In the genomic region with DNA sequence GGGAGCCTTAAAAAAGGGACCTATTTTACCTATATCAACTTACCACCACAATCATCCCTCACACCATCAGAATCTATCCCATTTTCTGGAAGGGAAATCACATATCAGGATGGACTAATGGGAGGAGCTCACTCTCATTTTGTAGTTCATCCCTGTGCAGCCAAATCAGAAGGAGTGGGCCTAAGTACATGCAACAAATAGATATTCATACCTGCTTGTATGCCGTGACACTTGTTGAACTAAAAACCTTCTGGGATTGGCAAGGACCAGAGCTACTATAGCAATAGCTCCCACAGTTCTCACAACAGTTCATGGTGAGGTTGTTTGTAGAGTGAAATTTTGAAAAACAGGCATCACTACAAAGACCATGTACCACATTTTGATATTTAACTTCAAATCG, we compare ENCODE assay signal across 1 cellular context.
TF ChIP-seq lines count a peak whose summit lies in the region.

No MANE protein-coding gene starts in this region.

TF ChIP-seq in GM23338, 12 proteins besides CTCF, POLR2A, EP300 and RAD21:
- TF ChIP-seq, protein P1, sequence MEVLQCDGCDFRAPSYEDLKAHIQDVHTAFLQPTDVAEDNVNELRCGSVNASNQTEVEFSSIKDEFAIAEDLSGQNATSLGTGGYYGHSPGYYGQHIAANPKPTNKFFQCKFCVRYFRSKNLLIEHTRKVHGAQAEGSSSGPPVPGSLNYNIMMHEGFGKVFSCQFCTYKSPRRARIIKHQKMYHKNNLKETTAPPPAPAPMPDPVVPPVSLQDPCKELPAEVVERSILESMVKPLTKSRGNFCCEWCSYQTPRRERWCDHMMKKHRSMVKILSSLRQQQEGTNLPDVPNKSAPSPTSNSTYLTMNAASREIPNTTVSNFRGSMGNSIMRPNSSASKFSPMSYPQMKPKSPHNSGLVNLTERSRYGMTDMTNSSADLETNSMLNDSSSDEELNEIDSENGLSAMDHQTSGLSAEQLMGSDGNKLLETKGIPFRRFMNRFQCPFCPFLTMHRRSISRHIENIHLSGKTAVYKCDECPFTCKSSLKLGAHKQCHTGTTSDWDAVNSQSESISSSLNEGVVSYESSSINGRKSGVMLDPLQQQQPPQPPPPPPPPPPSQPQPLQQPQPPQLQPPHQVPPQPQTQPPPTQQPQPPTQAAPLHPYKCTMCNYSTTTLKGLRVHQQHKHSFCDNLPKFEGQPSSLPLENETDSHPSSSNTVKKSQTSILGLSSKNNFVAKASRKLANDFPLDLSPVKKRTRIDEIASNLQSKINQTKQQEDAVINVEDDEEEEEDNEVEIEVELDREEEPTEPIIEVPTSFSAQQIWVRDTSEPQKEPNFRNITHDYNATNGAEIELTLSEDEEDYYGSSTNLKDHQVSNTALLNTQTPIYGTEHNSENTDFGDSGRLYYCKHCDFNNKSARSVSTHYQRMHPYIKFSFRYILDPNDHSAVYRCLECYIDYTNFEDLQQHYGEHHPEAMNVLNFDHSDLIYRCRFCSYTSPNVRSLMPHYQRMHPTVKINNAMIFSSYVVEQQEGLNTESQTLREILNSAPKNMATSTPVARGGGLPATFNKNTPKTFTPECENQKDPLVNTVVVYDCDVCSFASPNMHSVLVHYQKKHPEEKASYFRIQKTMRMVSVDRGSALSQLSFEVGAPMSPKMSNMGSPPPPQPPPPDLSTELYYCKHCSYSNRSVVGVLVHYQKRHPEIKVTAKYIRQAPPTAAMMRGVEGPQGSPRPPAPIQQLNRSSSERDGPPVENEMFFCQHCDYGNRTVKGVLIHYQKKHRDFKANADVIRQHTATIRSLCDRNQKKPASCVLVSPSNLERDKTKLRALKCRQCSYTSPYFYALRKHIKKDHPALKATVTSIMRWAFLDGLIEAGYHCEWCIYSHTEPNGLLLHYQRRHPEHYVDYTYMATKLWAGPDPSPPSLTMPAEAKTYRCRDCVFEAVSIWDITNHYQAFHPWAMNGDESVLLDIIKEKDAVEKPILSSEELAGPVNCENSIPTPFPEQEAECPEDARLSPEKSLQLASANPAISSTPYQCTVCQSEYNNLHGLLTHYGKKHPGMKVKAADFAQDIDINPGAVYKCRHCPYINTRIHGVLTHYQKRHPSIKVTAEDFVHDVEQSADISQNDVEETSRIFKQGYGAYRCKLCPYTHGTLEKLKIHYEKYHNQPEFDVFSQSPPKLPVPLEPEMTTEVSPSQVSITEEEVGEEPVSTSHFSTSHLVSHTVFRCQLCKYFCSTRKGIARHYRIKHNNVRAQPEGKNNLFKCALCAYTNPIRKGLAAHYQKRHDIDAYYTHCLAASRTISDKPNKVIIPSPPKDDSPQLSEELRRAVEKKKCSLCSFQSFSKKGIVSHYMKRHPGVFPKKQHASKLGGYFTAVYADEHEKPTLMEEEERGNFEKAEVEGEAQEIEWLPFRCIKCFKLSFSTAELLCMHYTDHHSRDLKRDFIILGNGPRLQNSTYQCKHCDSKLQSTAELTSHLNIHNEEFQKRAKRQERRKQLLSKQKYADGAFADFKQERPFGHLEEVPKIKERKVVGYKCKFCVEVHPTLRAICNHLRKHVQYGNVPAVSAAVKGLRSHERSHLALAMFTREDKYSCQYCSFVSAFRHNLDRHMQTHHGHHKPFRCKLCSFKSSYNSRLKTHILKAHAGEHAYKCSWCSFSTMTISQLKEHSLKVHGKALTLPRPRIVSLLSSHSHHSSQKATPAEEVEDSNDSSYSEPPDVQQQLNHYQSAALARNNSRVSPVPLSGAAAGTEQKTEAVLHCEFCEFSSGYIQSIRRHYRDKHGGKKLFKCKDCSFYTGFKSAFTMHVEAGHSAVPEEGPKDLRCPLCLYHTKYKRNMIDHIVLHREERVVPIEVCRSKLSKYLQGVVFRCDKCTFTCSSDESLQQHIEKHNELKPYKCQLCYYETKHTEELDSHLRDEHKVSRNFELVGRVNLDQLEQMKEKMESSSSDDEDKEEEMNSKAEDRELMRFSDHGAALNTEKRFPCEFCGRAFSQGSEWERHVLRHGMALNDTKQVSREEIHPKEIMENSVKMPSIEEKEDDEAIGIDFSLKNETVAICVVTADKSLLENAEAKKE (CRISPR knock-in tag; IDR thresholded peaks at IDR 0.05) = no peak
- TF ChIP-seq POLR2AphosphoS5 (IDR thresholded peaks at IDR 0.05; ENCODE audit: low read depth) = no peak
- no peak for TF ChIP-seq ZNF331 (CRISPR knock-in tag; IDR thresholded peaks at IDR 0.05; ENCODE audit: low read depth)
- TF ChIP-seq, protein P2, sequence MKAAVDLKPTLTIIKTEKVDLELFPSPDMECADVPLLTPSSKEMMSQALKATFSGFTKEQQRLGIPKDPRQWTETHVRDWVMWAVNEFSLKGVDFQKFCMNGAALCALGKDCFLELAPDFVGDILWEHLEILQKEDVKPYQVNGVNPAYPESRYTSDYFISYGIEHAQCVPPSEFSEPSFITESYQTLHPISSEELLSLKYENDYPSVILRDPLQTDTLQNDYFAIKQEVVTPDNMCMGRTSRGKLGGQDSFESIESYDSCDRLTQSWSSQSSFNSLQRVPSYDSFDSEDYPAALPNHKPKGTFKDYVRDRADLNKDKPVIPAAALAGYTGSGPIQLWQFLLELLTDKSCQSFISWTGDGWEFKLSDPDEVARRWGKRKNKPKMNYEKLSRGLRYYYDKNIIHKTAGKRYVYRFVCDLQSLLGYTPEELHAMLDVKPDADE (IDR thresholded peaks at IDR 0.05) = no peak
- TF ChIP-seq STAT1 (IDR thresholded peaks at IDR 0.05; ENCODE audit: unreplicated experiment) = no peak
- no peak for TF ChIP-seq ZNF114 (CRISPR knock-in tag; IDR thresholded peaks at IDR 0.05)
- no peak for TF ChIP-seq NANOG (IDR thresholded peaks at IDR 0.05; ENCODE audit: borderline replicate concordance)
- TF ChIP-seq JUNB (IDR thresholded peaks at IDR 0.05; ENCODE audit: unreplicated experiment) = no peak
- no peak for TF ChIP-seq EZH2 (IDR thresholded peaks at IDR 0.05; ENCODE audit: low read depth, unreplicated experiment)
